In the genomic region with DNA sequence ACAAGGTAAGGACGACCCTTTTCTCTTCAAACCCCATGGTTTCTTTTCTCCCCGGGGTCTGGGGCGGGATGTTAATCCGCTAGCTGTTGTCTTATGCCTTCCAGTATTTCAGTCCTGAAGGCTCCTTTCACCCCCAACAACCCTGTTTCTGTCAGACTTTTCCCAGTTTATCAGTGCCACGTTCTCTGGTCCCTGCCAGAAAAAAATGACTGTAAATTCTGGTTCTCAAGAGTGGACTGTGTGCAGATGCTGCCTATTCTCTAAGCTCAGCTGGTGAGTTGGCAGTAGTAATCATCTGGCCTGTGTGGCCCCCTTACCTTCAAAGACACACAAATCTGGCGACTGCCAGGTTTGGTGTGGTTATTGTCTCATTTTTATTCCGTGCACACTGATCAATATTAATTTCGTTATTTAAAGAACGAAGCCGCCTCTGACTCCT, we compare ENCODE assay signal across 8 cellular contexts. TPM values are rescaled to one million over a fixed set of nuclear protein-coding genes. Genes with fewer than 3 reads are reported as not detected.
A peak's percentile ranks its signal among the peaks of the same experiment; 100 is the strongest.
DNase-seq lines count a peak whose midpoint lies in the region; ATAC-seq, FAIRE-seq and TF ChIP-seq lines count a peak whose summit lies in the region.

No MANE protein-coding gene starts in this region.

- peak overlapping the region; percentile 95 for H3K9ac ChIP-seq in HUES64 (ENCODE audit: low read depth, low read length)

- intact Hi-C loops in CD4-positive, alpha-beta memory T cell (cut with micrococcal nuclease) = loop anchor here (2.0 kb wide), 3 partner anchors 19 to 911 kb away; a partner anchor contains a TSS

- H3K4me3 Mint-ChIP-seq in CD4-positive, alpha-beta memory T cell = peak overlapping the region; percentile 86 to 99 (median 92)
- peak overlapping the region; percentile 90 to 99 (median 96) for H3K4me3 Mint-ChIP-seq in naive B cell

- H3K36me3 Mint-ChIP-seq in CD4-positive, alpha-beta memory T cell = peaks cover 15 to 27% of the 10 kb centered on the region in 2 donors
- peaks cover 8 to 14% of the 10 kb centered on the region in 2 donors for H3K36me3 Mint-ChIP-seq in naive B cell

- no peak for ATAC-seq in naive B cell (ENCODE audit: low read depth in 2 of 2)
- no peak for ATAC-seq in GM21786 (IDR thresholded peaks at IDR 0.05; ENCODE audit: unreplicated experiment)
- no peak for ATAC-seq in HG03025 (IDR thresholded peaks at IDR 0.05; ENCODE audit: low FRiP score, unreplicated experiment)

- H3K27ac Mint-ChIP-seq in CD4-positive, alpha-beta memory T cell = peak overlapping the region; percentile 79 to 99 (median 86)
- H3K27ac Mint-ChIP-seq in naive B cell = peak overlapping the region; percentile 67 to 100 (median 87)

- peak overlapping the region; percentile 82 for H3K27ac ChIP-seq in CD4-positive, alpha-beta memory T cell (ENCODE audit: low read depth, low read length)
- peak overlapping the region; percentile 89; the same call in 1 of the 2 replicates for H3K27ac ChIP-seq in HUES64 (ENCODE audit: low read depth, low read length)

- H3K4me3 ChIP-seq in CD4-positive, alpha-beta memory T cell (ENCODE audit: low read length in 2 of 2) = peak overlapping the region; percentile 76 to 92
- peak overlapping the region; percentile 89 for H3K4me3 ChIP-seq in HUES64 (ENCODE audit: low read length)
- peak overlapping the region; percentile 87 for H3K4me3 ChIP-seq in bronchial epithelial cell (ENCODE audit: low read depth, low read length)

- TF ChIP-seq CTCF in bronchial epithelial cell (IDR thresholded peaks at IDR 0.05; ENCODE audit: insufficient read depth, low read length, severe bottlenecking) = no peak

- peaks cover 0 to 11% (median 4%) of the 10 kb centered on the region in 8 donors for H3K9me3 Mint-ChIP-seq in CD4-positive, alpha-beta memory T cell
- peaks cover 0 to 6% (median 1%) of the 10 kb centered on the region in 7 donors for H3K9me3 Mint-ChIP-seq in naive B cell

- no peaks in the 10 kb centered on the region for H3K9me3 ChIP-seq in CD4-positive, alpha-beta memory T cell (ENCODE audit: control insufficient read depth in 1 of 2, low read length in 2 of 2)
- no peaks in the 10 kb centered on the region for H3K9me3 ChIP-seq in HUES64 (ENCODE audit: insufficient read depth, low read depth, low read length)

- peak in 3 of 5 donors; percentile 6 to 9 (median 7) for DNase-seq in CD4-positive, alpha-beta memory T cell
- peak; percentile 5 for DNase-seq in bronchial epithelial cell (ENCODE audit: low read depth)
- DNase-seq in naive B cell = no peak
- DNase-seq in OCI-M1 (lab: John Stamatoyannopoulos, UW) = no peak
- no peak for DNase-seq in cortex of kidney (lab: John Stamatoyannopoulos, UW)

- H3K4me1 ChIP-seq in CD4-positive, alpha-beta memory T cell (ENCODE audit: insufficient read depth, low read length) = peaks cover 36% of the 10 kb centered on the region
- peaks cover 14% of the 10 kb centered on the region for H3K4me1 ChIP-seq in HUES64 (ENCODE audit: insufficient read depth, low read length)

- POLR2A ChIA-PET in CD4-positive, alpha-beta memory T cell (lab: Charles Lee; ENCODE audit: partially characterized antibody) = interaction anchor here (1.1 to 3.2 kb wide), 3 partner anchors 8 to 248 kb away, joined by 5 to 65 read pairs (median 14); a partner anchor contains a TSS

- H3K4me1 Mint-ChIP-seq in CD4-positive, alpha-beta memory T cell = peaks cover 33 to 62% (median 52%) of the 10 kb centered on the region in 4 donors
- H3K4me1 Mint-ChIP-seq in naive B cell = peaks cover 30 to 62% (median 57%) of the 10 kb centered on the region in 3 donors

- WGBS in HUES64 = 0% methylated on average over 5 of the region's 10 CpGs

- CTCF ChIA-PET in CD4-positive, alpha-beta memory T cell (lab: Charles Lee; ENCODE audit: partially characterized antibody) = interaction anchor here (1.0 to 2.5 kb wide), 2 partner anchors 139 to 256 kb away, joined by 4 to 12 read pairs; a partner anchor contains a TSS

- no peak for FAIRE-seq in bronchial epithelial cell (lab: Jason Lieb, UNC)

- H3K36me3 ChIP-seq in CD4-positive, alpha-beta memory T cell (ENCODE audit: insufficient read depth, low read length) = no peaks in the 10 kb centered on the region
- 0 out of 2 replicates have a peak, but pooled peaks cover 3% of the 10 kb centered on the region for H3K36me3 ChIP-seq in HUES64 (ENCODE audit: insufficient read depth, low read length)
- no peaks in the 10 kb centered on the region for H3K36me3 ChIP-seq in bronchial epithelial cell (ENCODE audit: control insufficient read depth, insufficient read depth, low read length)

- H3K27me3 ChIP-seq in CD4-positive, alpha-beta memory T cell (ENCODE audit: insufficient read depth, low read length) = no peaks in the 10 kb centered on the region
- H3K27me3 ChIP-seq in HUES64 (ENCODE audit: insufficient read depth, low read length) (no peaks in the 10 kb centered on the region), bronchial epithelial cell (ENCODE audit: control insufficient read depth, insufficient read depth, low read length) (no peaks in the 10 kb centered on the region)

- H3K27me3 Mint-ChIP-seq in CD4-positive, alpha-beta memory T cell = peaks cover 4 to 7% of the 10 kb centered on the region in 2 donors
- H3K27me3 Mint-ChIP-seq in naive B cell = peaks cover 0 to 6% (median 4%) of the 10 kb centered on the region in 3 donors

RNA-seq across cellular contexts. Expression of a gene that starts 0.9 kb away (rescaled TPM):
- total RNA-seq in CD4-positive, alpha-beta memory T cell = 10 to 100 TPM; 52.4 to 53.3 TPM
- 10 to 100 TPM; 48.4 to 58.4 TPM for polyA plus RNA-seq in CD4-positive, alpha-beta memory T cell
- 24.5 TPM for polyA plus RNA-seq in HUES64 (2013, experiment 1 of 2)
- 29.5 TPM for polyA plus RNA-seq in HUES64 (2013, experiment 2 of 2)
- total RNA-seq in bronchial epithelial cell = 46.5 and 47.7 TPM in 2 replicates
- polyA plus RNA-seq in naive B cell (ENCODE audit: low read depth in 6 of 6) = 10 to 100 TPM; 60.0 to 74.7 (median 63.9) TPM

Comparison
In these comparisons a context has a peak if more than half of its experiments do, and no peak if none do; other contexts are left out.
1. DNase-seq: peak in CD4-positive, alpha-beta memory T cell (3 of 5) and bronchial epithelial cell (single experiment); none in naive B cell (single experiment), OCI-M1 (single experiment) and cortex of kidney (single experiment).
2. Peak in every context shown above with its lines, with median percentiles within 50 percentile points of each other: H3K4me3 ChIP-seq.